10 cellular contexts compared by ENCODE assay signal in the genomic region with DNA sequence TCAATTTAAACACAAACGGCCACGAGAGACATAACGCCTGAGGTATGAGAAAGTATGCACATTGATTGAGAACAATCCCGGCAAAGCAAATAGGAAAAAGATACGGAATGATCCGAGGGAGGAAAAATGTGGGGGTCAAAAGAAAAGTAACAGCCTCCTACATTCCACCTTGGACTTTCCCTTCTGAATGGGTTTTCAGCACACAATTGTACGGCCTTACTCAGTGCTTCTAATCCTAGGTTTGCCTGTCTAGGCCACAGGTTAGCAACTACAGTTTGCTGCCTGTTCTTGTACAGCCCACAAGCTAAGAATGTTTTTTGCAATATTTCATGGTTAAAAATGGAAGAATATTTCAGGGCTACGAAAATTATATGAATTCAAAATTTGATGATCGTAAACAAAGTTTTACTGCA. TPM values are rescaled to one million over a fixed set of nuclear protein-coding genes. Genes with fewer than 3 reads are reported as not detected.
DNase-seq lines count a peak whose midpoint lies in the region; ATAC-seq, FAIRE-seq and TF ChIP-seq lines count a peak whose summit lies in the region.
"Had no signal": no experiment of that assay in that cellular context is flagged by ENCODE, and none has a peak within 500 bp of the region (broad histone marks: within the 10 kb centered on the region; RNA-seq: fewer than 3 reads in every experiment).

No MANE protein-coding gene starts in this region.

- no peak for ATAC-seq in HG03342 (IDR thresholded peaks at IDR 0.05; ENCODE audit: unreplicated experiment)

- TF ChIP-seq CTCF in astrocyte of the cerebellum (IDR thresholded peaks at IDR 0.05; ENCODE audit: low read depth, low read length, missing control alignments) (no peak), kidney (IDR thresholded peaks at IDR 0.05; ENCODE audit: borderline replicate concordance, extremely low read depth, insufficient read depth) (no peak)

- no peaks in the 10 kb centered on the region for H3K36me3 ChIP-seq in kidney (ENCODE audit: control insufficient read depth in 1 of 2, insufficient read depth in 2 of 2, low read length in 2 of 2)
- no peaks in the 10 kb centered on the region for H3K36me3 ChIP-seq in small intestine (ENCODE audit: control insufficient read depth in 2 of 2, insufficient read depth in 2 of 2, low read length in 2 of 2)

- H3K4me3 ChIP-seq in astrocyte of the cerebellum (ENCODE audit: low read depth, low read length), result peak overlapping the region; percentile 63
- H3K4me3 ChIP-seq in kidney (ENCODE audit: low read length in 2 of 2), result peak overlapping the region; percentile 73 to 74
- H3K4me3 ChIP-seq in small intestine (ENCODE audit: low read depth in 1 of 2, low read length in 2 of 2), result peak overlapping the region in 1 of 2 donors; percentile 81

- H3K4me1 ChIP-seq in kidney (ENCODE audit: control insufficient read depth in 1 of 2, insufficient read depth in 1 of 2, low read depth in 1 of 2, low read length in 2 of 2), result peaks cover 0 to 4% of the 10 kb centered on the region in 2 donors
- H3K4me1 ChIP-seq in small intestine (ENCODE audit: control insufficient read depth in 2 of 2, insufficient read depth in 1 of 2, low read depth in 1 of 2, low read length in 1 of 2), result no peaks in the 10 kb centered on the region

- in situ Hi-C loops in astrocyte of the cerebellum (cut with HindIII; ENCODE audit: low sequenced_read_pairs), result no loop called here

- intact Hi-C loops in kidney (cut with DNase I), result no loop called here

- FAIRE-seq in kidney (lab: Jason Lieb, UNC) (no peak), small intestine (lab: Jason Lieb, UNC) (no peak)
- FAIRE-seq: colon, GM12891 had no signal

- no peaks in the 10 kb centered on the region for H3K27me3 ChIP-seq in small intestine (ENCODE audit: control insufficient read depth in 2 of 2, insufficient read depth in 2 of 2, low read length in 2 of 2)

- WGBS in small intestine, 3 donors, result 28 to 42% (median 35%) methylated on average over 9 of the region's 9 CpGs

- H3K9ac ChIP-seq in kidney (ENCODE audit: low read length in 2 of 2), result peak overlapping the region; percentile 48 to 69

- peak; percentile 14 for DNase-seq in HuH-7 (ENCODE audit: low spot score)
- DNase-seq in astrocyte of the cerebellum (ENCODE audit: low read depth), result no peak
- no peak for DNase-seq in kidney
- DNase-seq in small intestine, result no peak
- DNase-seq in stimulated activated CD8-positive, alpha-beta memory T cell treated with anti-CD3 and anti-CD28 coated beads, Interleukin-4, amount 100 ng/mL, for 48 hours, result no peak
- no peak for DNase-seq in NCI-H2081 treated with DMSO at 0.1 percent for 48 hours (lab: John Stamatoyannopoulos, UW)
- DNase-seq in NOMO-1 (lab: John Stamatoyannopoulos, UW; ENCODE audit: unreplicated experiment in 2 of 2), result no peak

- H3K27ac ChIP-seq in kidney (ENCODE audit: low read depth in 2 of 2, low read length in 2 of 2) (peak overlapping the region in 1 of 2 donors; percentile 73), small intestine (ENCODE audit: low read depth in 1 of 2, low read length in 1 of 2) (peak overlapping the region; percentile 30 to 92)

- H3K9me3 ChIP-seq in kidney (ENCODE audit: control insufficient read depth in 1 of 2, low read length in 2 of 2) (peaks cover 0 to 2% of the 10 kb centered on the region in 2 donors), small intestine (ENCODE audit: control insufficient read depth, low read depth) (no peaks in the 10 kb centered on the region)

RNA-seq across cellular contexts. Expression of a gene that starts 46.2 kb away (rescaled TPM):
- total RNA-seq in kidney, result 43.2 TPM
- polyA plus RNA-seq in kidney (ENCODE audit: insufficient read depth, low read depth, low replicate concordance) (15.8 TPM), small intestine (10 to 100 TPM in 1 of 3 donors, 1 to 10 TPM in 2; 6.8 to 17.3 (median 9.8) TPM)

RNA-seq across cellular contexts. Expression of a gene that starts 51.9 kb away (rescaled TPM):
- 11.0 TPM for total RNA-seq in kidney
- 4,265 TPM for polyA plus RNA-seq in kidney (ENCODE audit: insufficient read depth, low read depth, low replicate concordance)
- polyA plus RNA-seq in small intestine, result over 10,000 TPM in 2 of 3 donors, 100 to 1,000 TPM in 1; 757 to 16,248 (median 11,399) TPM
